ENCODE assay signal across 17 cellular contexts in the genomic region with DNA sequence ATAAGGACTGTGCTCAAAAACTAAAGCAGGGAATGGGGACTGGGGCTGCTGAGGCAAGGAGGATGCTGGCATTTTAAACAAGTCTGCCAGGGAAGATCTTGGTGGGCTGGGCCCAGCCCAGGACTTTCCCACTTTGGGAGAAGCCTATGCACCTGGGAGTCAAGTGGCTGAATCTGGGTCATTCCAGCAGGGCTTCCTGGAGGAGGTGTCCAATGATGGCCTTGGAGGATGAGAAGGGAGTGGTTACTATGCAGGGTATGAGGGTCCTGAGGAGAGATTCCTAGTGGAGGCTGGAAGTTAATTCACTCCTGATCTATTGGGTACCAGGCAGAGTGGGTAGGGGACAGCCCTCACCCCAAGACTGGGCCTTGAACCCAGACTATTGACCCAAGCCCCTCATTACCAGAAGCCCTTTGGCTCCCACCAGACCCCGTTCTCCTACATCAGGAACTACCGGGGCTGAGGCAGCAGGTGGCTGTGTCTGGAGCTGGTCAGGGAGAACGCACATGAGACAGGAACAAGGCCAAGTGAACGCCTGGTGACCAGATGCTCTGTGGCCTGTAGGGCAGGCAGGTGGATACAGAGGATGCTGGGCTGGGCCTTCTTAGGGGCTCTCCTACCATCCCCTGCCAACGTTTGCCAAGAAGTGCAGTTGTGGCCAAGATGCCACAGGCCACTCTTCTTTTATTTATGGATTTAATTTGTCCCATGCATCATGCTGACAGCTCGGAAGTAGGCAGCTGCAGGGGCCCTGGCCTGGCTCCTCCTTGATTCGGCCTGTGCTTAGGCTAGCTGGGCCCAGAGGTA. TPM values are rescaled to one million over a fixed set of nuclear protein-coding genes. Genes with fewer than 3 reads are reported as not detected.
DNase-seq lines count a peak whose midpoint lies in the region; ATAC-seq, FAIRE-seq and TF ChIP-seq lines count a peak whose summit lies in the region.
"Had no signal": no experiment of that assay in that cellular context is flagged by ENCODE, and none has a peak within 500 bp of the region (broad histone marks: within the 10 kb centered on the region; RNA-seq: fewer than 3 reads in every experiment).

No MANE protein-coding gene starts in this region.

- in situ Hi-C loops in K562 (cut with MboI), result no loop called here

- CTCF ChIA-PET in K562 (lab: Yijun Ruan, JAX; ENCODE audit: low intra/inter-chr PET ratio), result no interaction called here

- no peaks in the 10 kb centered on the region for H3K9me1 ChIP-seq in K562 (ENCODE audit: control insufficient read depth, insufficient read depth, low read length)

- H4K20me1 ChIP-seq in K562 (replicated peaks; ENCODE audit: control insufficient read depth, insufficient read depth, low read length), result no peaks in the 10 kb centered on the region
- H4K20me1 ChIP-seq: BLaER1 treated with 17β-estradiol and CSF1 and Interleukin-3, amounts not matched to agents 10 nM and 100 nM had no signal

- POLR2A ChIA-PET in K562 (lab: Yijun Ruan, JAX), result interaction anchor here (0.6 kb wide), 1 partner anchor 1180 kb away, joined by 3 read pairs; no protein-coding TSS in a partner anchor

- H3K9me3 ChIP-seq in K562 (replicated peaks; ENCODE audit: control insufficient read depth, insufficient read depth, low read depth, low read length), result no peaks in the 10 kb centered on the region
- no peaks in the 10 kb centered on the region for H3K9me3 ChIP-seq in sigmoid colon
- H3K9me3 ChIP-seq: BLaER1 treated with 17β-estradiol and CSF1 and Interleukin-3, amounts not matched to agents 10 nM and 100 nM; body of pancreas; heart left ventricle; mucosa of descending colon had no signal

- no peak for FAIRE-seq in K562 (lab: Jason Lieb, UNC)
- FAIRE-seq: endothelial cell of umbilical vein had no signal

- 17% methylated on average over 7 of the region's 7 CpGs for WGBS in K562 (ENCODE audit: insufficient coverage, low coverage, missing lambda C conversion rate)
- 74 to 86% methylated on average over 7 of the region's 7 CpGs for WGBS in sigmoid colon, 2 donors

- TF ChIP-seq RAD21 in K562 (CRISPR knock-in tag; conservative IDR thresholded peaks at IDR 0.05 in 1 of 2, IDR thresholded peaks at IDR 0.05 in 1 of 2), result no peak

- no peak overlapping the region for H3K4me2 ChIP-seq in K562 (ENCODE audit: insufficient read depth, low read length)

- TF ChIP-seq EP300 in K562 (IDR thresholded peaks at IDR 0.05; ENCODE audit: low read length), result no peak
- no peak for TF ChIP-seq EP300 in sigmoid colon (IDR thresholded peaks at IDR 0.05)

- TF ChIP-seq CTCF in K562 (IDR thresholded peaks at IDR 0.05 in 2 of 3, conservative IDR thresholded peaks at IDR 0.05 in 1 of 3; ENCODE audit: insufficient read depth in 2 of 3, low read depth in 1 of 3, low read length in 3 of 3), result no peak
- no peak for TF ChIP-seq CTCF in sigmoid colon (IDR thresholded peaks at IDR 0.05)

- H3K79me2 ChIP-seq in K562 (ENCODE audit: control insufficient read depth, insufficient read depth, low read length), result no peaks in the 10 kb centered on the region

- intact Hi-C loops in Right ventricle myocardium inferior (cut with DNase I), result no loop called here
- intact Hi-C loops in left ventricle myocardium superior (cut with micrococcal nuclease), result no loop called here
- intact Hi-C loops in K562 (cut with micrococcal nuclease), result no loop called here
- intact Hi-C loops in sigmoid colon (cut with DNase I), result no loop called here

- H2AFZ ChIP-seq in K562 (ENCODE audit: low read depth, low read length), result no peak overlapping the region

- H3K4me3 ChIP-seq in K562, result no peak overlapping the region
- no peak overlapping the region for H3K4me3 ChIP-seq in sigmoid colon
- H3K4me3 ChIP-seq: BLaER1 treated with 17β-estradiol and CSF1 and Interleukin-3, amounts not matched to agents 10 nM and 100 nM; body of pancreas; heart left ventricle; mucosa of descending colon had no signal

- H3K36me3 ChIP-seq in K562 (ENCODE audit: control insufficient read depth, insufficient read depth, low read length) (no peaks in the 10 kb centered on the region), sigmoid colon (no peaks in the 10 kb centered on the region)
- H3K36me3 ChIP-seq: BLaER1 treated with 17β-estradiol and CSF1 and Interleukin-3, amounts not matched to agents 10 nM and 100 nM; heart left ventricle had no signal

- peak; percentile 44 for DNase-seq in Right ventricle myocardium inferior (ENCODE audit: missing footprints)
- DNase-seq in left ventricle myocardium superior, result no peak
- DNase-seq in K562 (ENCODE audit: extremely low read depth in 1 of 4, low spot score in 3 of 4), result no peak
- peak; percentile 95 for DNase-seq in myocyte (ENCODE audit: low read depth)
- peak; percentile 28 for DNase-seq in ureter (ENCODE audit: low spot score)
- no peak for DNase-seq in sigmoid colon
- DNase-seq: ACHN; activated CD4-positive, alpha-beta T cell treated with anti-CD3 and anti-CD28 coated beads, Interleukin-2, amount 50 U/mL, for 1 hour; mucosa of descending colon; NCI-H526 treated with DMSO at 0.1 percent for 48 hours; SIG-M5 had no signal

- BruUV-seq in K562 (replicated peaks; lab: Mats Ljungman, UMichigan), result no TSS peak

- H3K27me3 ChIP-seq in K562 (ENCODE audit: control insufficient read depth in 2 of 2, insufficient read depth in 2 of 2, low read length in 2 of 2) (peaks cover 20 to 68% of the 10 kb centered on the region in 2 experiments), sigmoid colon (no peaks in the 10 kb centered on the region)
- H3K27me3 ChIP-seq: BLaER1 treated with 17β-estradiol and CSF1 and Interleukin-3, amounts not matched to agents 10 nM and 100 nM; body of pancreas; heart left ventricle had no signal

- H3K27ac ChIP-seq in K562 (ENCODE audit: extremely low read depth, low read depth, low read length) (no peak overlapping the region), sigmoid colon (no peak overlapping the region)
- H3K27ac ChIP-seq: BLaER1 treated with 17β-estradiol and CSF1 and Interleukin-3, amounts not matched to agents 10 nM and 100 nM; body of pancreas; heart left ventricle had no signal

- H3K9ac ChIP-seq in K562 (ENCODE audit: insufficient read depth in 1 of 2, low read depth in 2 of 2, low read length in 2 of 2), result no peak overlapping the region
- H3K9ac ChIP-seq: BLaER1 treated with 17β-estradiol and CSF1 and Interleukin-3, amounts not matched to agents 10 nM and 100 nM had no signal

- ATAC-seq in Right ventricle myocardium inferior (no peak), left ventricle myocardium superior (no peak), K562 (no peak), GM21576 (IDR thresholded peaks at IDR 0.05; ENCODE audit: unreplicated experiment) (no peak), GM18517 (IDR thresholded peaks at IDR 0.05; ENCODE audit: unreplicated experiment) (no peak)
- ATAC-seq: body of pancreas, heart left ventricle, mucosa of descending colon had no signal

- H3K4me1 ChIP-seq in K562 (replicated peaks in 1 of 2; ENCODE audit: control insufficient read depth in 2 of 2, insufficient read depth in 2 of 2, low read length in 2 of 2) (peaks cover 0 to 6% of the 10 kb centered on the region in 2 experiments; a peak in 2 of 5 replicates), sigmoid colon (no peaks in the 10 kb centered on the region)
- H3K4me1 ChIP-seq: body of pancreas, heart left ventricle had no signal

- TF ChIP-seq POLR2A in K562 (conservative IDR thresholded peaks at IDR 0.05) (no peak), sigmoid colon (IDR thresholded peaks at IDR 0.05) (no peak)

TF ChIP-seq in K562, 482 proteins besides CTCF, POLR2A, EP300 and RAD21:
- TF ChIP-seq SRF (CRISPR knock-in tag; IDR thresholded peaks at IDR 0.05), result no peak
- peak; percentile 91 for TF ChIP-seq ZFP36 (IDR thresholded peaks at IDR 0.05; ENCODE audit: low read depth, low read length, partially characterized antibody)

RNA-seq across cellular contexts. Expression of a gene that starts 18.3 kb away (rescaled TPM):
- total RNA-seq in Right ventricle myocardium inferior, result 1.2 TPM
- total RNA-seq in left ventricle myocardium superior, result 1.3 TPM
- total RNA-seq in K562 (2011; cell fraction: chromatin; rRNA removed; ENCODE audit: low replicate concordance), result 204 and 345 TPM in 2 replicates
- 194 and 216 TPM in 2 replicates for total RNA-seq in K562 (2011; cell fraction: nucleolus; rRNA removed)
- total RNA-seq in K562 (2011; cell fraction: nucleoplasm; rRNA removed), result 168 and 198 TPM in 2 replicates
- total RNA-seq in K562 (2014; rRNA removed), result 24.2 and 27.6 TPM in 2 replicates
- 27.5 and 29.1 TPM in 2 replicates for total RNA-seq in K562 (2014; rRNA removed; fragmentation: Illumina TruSeq; extraction: Trizol)
- 35.3 and 35.9 TPM in 2 replicates for total RNA-seq in K562 (2015; rRNA removed; fragmentation: Illumina TruSeq; extraction: Trizol)
- 34.3 and 42.7 TPM in 2 replicates for total RNA-seq in K562 (2021)
- 56.1 and 81.1 TPM in 2 replicates for polyA plus RNA-seq in K562 (2011; rRNA removed)
- 51.8 and 56.8 TPM in 2 replicates for polyA plus RNA-seq in K562 (2011; cell fraction: cytosol; rRNA removed)
- polyA plus RNA-seq in K562 (2011; cell fraction: nucleus; rRNA removed), result 300 and 376 TPM in 2 replicates
- polyA plus RNA-seq in K562 (2012), result 19.3 and 23.5 TPM in 2 replicates
- 41.4 and 44.4 TPM in 2 replicates for polyA plus RNA-seq in K562 (2014; fragmentation: Illumina TruSeq; extraction: Trizol)
- 1 to 10 TPM; 7.1 to 8.8 TPM for polyA plus RNA-seq in K562 (2014; fragmentation: Nextera tagmentation; extraction: Ambion mirVana)
- 31.3 and 35.3 TPM in 2 replicates for polyA plus RNA-seq in K562 (2014; rRNA removed)
- polyA minus RNA-seq in K562 (2011; rRNA and poly(A)+ RNA removed), result 90.5 and 95.8 TPM in 2 replicates
- 33.8 and 37.6 TPM in 2 replicates for polyA minus RNA-seq in K562 (2011; cell fraction: cytosol; rRNA and poly(A)+ RNA removed)
- polyA minus RNA-seq in K562 (2011; cell fraction: nucleus; rRNA and poly(A)+ RNA removed), result 90.9 and 98.3 TPM in 2 replicates
- total RNA-seq in myocyte, result 11.4 and 38.0 TPM in 2 replicates
- 11.1 TPM for polyA plus RNA-seq in myocyte (2012)
- 11.3 TPM for total RNA-seq in ureter
- total RNA-seq in sigmoid colon, result 1 to 10 TPM; 1.1 to 1.7 (median 1.2) TPM
- polyA plus RNA-seq in sigmoid colon, result 1 to 10 TPM in 2 of 3 donors, under 1 TPM in 1; 0.69 to 7.8 (median 3.0) TPM

Comparison
In these comparisons a context has a peak if more than half of its experiments do, and no peak if none do; other contexts are left out.
1. DNase-seq: peak in Right ventricle myocardium inferior (single experiment), myocyte (single experiment) and ureter (single experiment); none in left ventricle myocardium superior (single experiment), K562 (0 of 4) and sigmoid colon (single experiment).